Comparison of ENCODE assay signal across 8 cellular contexts in genomic region chr2:238513346-238513745, GRCh38.
DNase-seq lines count a peak whose midpoint lies in the region; ATAC-seq, FAIRE-seq and TF ChIP-seq lines count a peak whose summit lies in the region.

No MANE protein-coding gene starts in this region.

- TF ChIP-seq POLR2A in endothelial cell of umbilical vein (IDR thresholded peaks at IDR 0.05; ENCODE audit: low read depth, low read length), result no peak

- CTCF ChIA-PET in endothelial cell of umbilical vein (lab: Charles Lee), result interaction anchor here (0.6 to 7.5 kb wide), 28 partner anchors 11 to 1630 kb away, joined by 3 to 223 read pairs (median 4); no protein-coding TSS in a partner anchor

- no peak overlapping the region for H2AFZ ChIP-seq in endothelial cell of umbilical vein (ENCODE audit: low read depth, low read length)

- no peak for ATAC-seq in GM18519 (IDR thresholded peaks at IDR 0.05; ENCODE audit: low FRiP score, unreplicated experiment)

- H3K9me3 ChIP-seq in NT2/D1 (ENCODE audit: insufficient read depth, low read length), result no peaks in the 10 kb centered on the region
- no peaks in the 10 kb centered on the region for H3K9me3 ChIP-seq in endothelial cell of umbilical vein (replicated peaks; ENCODE audit: control insufficient read depth, insufficient read depth, low read length)
- no peaks in the 10 kb centered on the region for H3K9me3 ChIP-seq in effector memory CD4-positive, alpha-beta T cell (ENCODE audit: control insufficient read depth, low read length)

- DNase-seq in AG20443 (ENCODE audit: low spot score), result peak; percentile 75
- DNase-seq in NT2/D1 (ENCODE audit: low read depth, low spot score), result peak; percentile 51
- peak; percentile 36 for DNase-seq in endothelial cell of umbilical vein (ENCODE audit: low read depth, low spot score)
- DNase-seq in retinal pigment epithelial cell (ENCODE audit: low read depth), result no peak
- no peak for DNase-seq in effector memory CD4-positive, alpha-beta T cell
- DNase-seq in cerebellar nuclear complex (lab: John Stamatoyannopoulos, UW), result no peak

- no peak overlapping the region for H3K4me2 ChIP-seq in endothelial cell of umbilical vein (ENCODE audit: insufficient read depth, low read length)

- H3K79me2 ChIP-seq in endothelial cell of umbilical vein (ENCODE audit: control insufficient read depth, insufficient read depth, low read length), result no peaks in the 10 kb centered on the region

- H3K27ac ChIP-seq in endothelial cell of umbilical vein (ENCODE audit: insufficient read depth, low read depth, low read length), result no peak overlapping the region
- H3K27ac ChIP-seq in effector memory CD4-positive, alpha-beta T cell (ENCODE audit: insufficient read depth, low read length, poor library complexity, severe bottlenecking), result no peak overlapping the region

- no peaks in the 10 kb centered on the region for H4K20me1 ChIP-seq in endothelial cell of umbilical vein (replicated peaks; ENCODE audit: control insufficient read depth, extremely low read depth, insufficient read depth, low read length)

- H3K4me1 ChIP-seq in NT2/D1 (ENCODE audit: insufficient read depth, insufficient read length), result peaks cover 19% of the 10 kb centered on the region
- no peaks in the 10 kb centered on the region for H3K4me1 ChIP-seq in endothelial cell of umbilical vein (ENCODE audit: control insufficient read depth, extremely low read depth, insufficient read depth, low read length)
- no peaks in the 10 kb centered on the region for H3K4me1 ChIP-seq in effector memory CD4-positive, alpha-beta T cell (ENCODE audit: control insufficient read depth, insufficient read depth, low read length, poor library complexity, severe bottlenecking)

- H3K36me3 ChIP-seq in NT2/D1 (ENCODE audit: insufficient read depth, insufficient read length, low read length), result no peaks in the 10 kb centered on the region
- no peaks in the 10 kb centered on the region for H3K36me3 ChIP-seq in endothelial cell of umbilical vein (ENCODE audit: control insufficient read depth in 2 of 2, extremely low read depth in 1 of 2, insufficient read depth in 2 of 2, low read length in 2 of 2)
- H3K36me3 ChIP-seq in effector memory CD4-positive, alpha-beta T cell (ENCODE audit: control insufficient read depth, insufficient read depth, low read length), result no peaks in the 10 kb centered on the region

- POLR2A ChIA-PET in endothelial cell of umbilical vein (lab: Charles Lee), result no interaction called here

- intact Hi-C loops in endothelial cell of umbilical vein (cut with micrococcal nuclease), result loop anchor here (1.0 kb wide), 2 partner anchors 106 to 272 kb away; no protein-coding TSS in a partner anchor

- H3K9me1 ChIP-seq in endothelial cell of umbilical vein (replicated peaks; ENCODE audit: control insufficient read depth, extremely low read depth, insufficient read depth, low read length), result no peaks in the 10 kb centered on the region

- dilution Hi-C loops in endothelial cell of umbilical vein (cut with MboI; ENCODE audit: extremely low pct_ligation_motif_present, low sequenced_read_pairs), result no loop called here

- H3K4me3 ChIP-seq in GM12875 (ENCODE audit: low read depth, low read length) (no peak overlapping the region), NT2/D1 (ENCODE audit: insufficient read length, low read depth) (no peak overlapping the region), endothelial cell of umbilical vein (replicated peaks in 1 of 3; ENCODE audit: insufficient read depth in 1 of 3, low read depth in 1 of 3, low read length in 3 of 3) (no peak overlapping the region), retinal pigment epithelial cell (ENCODE audit: low read length) (no peak overlapping the region)
- no peak overlapping the region for H3K4me3 ChIP-seq in effector memory CD4-positive, alpha-beta T cell (ENCODE audit: insufficient read depth, low read depth, low read length, poor library complexity, severe bottlenecking)

- BruUV-seq in endothelial cell of umbilical vein (replicated peaks; lab: Mats Ljungman, UMichigan), result no TSS peak

- FAIRE-seq in endothelial cell of umbilical vein (lab: Jason Lieb, UNC), result no peak

- TF ChIP-seq CTCF in GM12875 (IDR thresholded peaks at IDR 0.05; ENCODE audit: borderline replicate concordance, insufficient read depth, low read depth, low read length) (peak; percentile 64; the same call in 1 of the 2 replicates), endothelial cell of umbilical vein (IDR thresholded peaks at IDR 0.05; ENCODE audit: extremely low read depth in 1 of 2, insufficient read depth in 1 of 2, low read depth in 1 of 2, low read length in 2 of 2) (peak; percentile 59 to 64), retinal pigment epithelial cell (conservative IDR thresholded peaks at IDR 0.05; ENCODE audit: low read depth, low read length) (peak; percentile 60)

- H3K9ac ChIP-seq in NT2/D1 (ENCODE audit: insufficient read length, low read depth), result no peak overlapping the region
- no peak overlapping the region for H3K9ac ChIP-seq in endothelial cell of umbilical vein (replicated peaks; ENCODE audit: extremely low read depth, insufficient read depth, low read length)

- H3K27me3 ChIP-seq in NT2/D1 (ENCODE audit: insufficient read depth, insufficient read length) (no peaks in the 10 kb centered on the region), endothelial cell of umbilical vein (ENCODE audit: control insufficient read depth in 2 of 2, insufficient read depth in 2 of 2, low read length in 2 of 2) (no peaks in the 10 kb centered on the region)
- H3K27me3 ChIP-seq in effector memory CD4-positive, alpha-beta T cell (replicated peaks; ENCODE audit: control insufficient read depth, insufficient read depth, low read length, poor library complexity, severe bottlenecking), result no peaks in the 10 kb centered on the region

TF ChIP-seq in endothelial cell of umbilical vein, 7 proteins besides CTCF, POLR2A, EP300 and RAD21:
- no peak for TF ChIP-seq MYC (IDR thresholded peaks at IDR 0.05; ENCODE audit: low read depth, low read length)
- peak; percentile 32 for TF ChIP-seq MAX (IDR thresholded peaks at IDR 0.05; ENCODE audit: insufficient read depth, insufficient read length)

Comparison
In these comparisons a context has a peak if more than half of its experiments do, and no peak if none do; other contexts are left out.
1. DNase-seq: peak in AG20443 (single experiment), NT2/D1 (single experiment) and endothelial cell of umbilical vein (single experiment); none in retinal pigment epithelial cell (single experiment), effector memory CD4-positive, alpha-beta T cell (0 of 3) and cerebellar nuclear complex (0 of 2).
2. Peak in every context shown above with its lines, with median percentiles within 50 percentile points of each other: CTCF ChIP-seq.